In genomic region chr7:134126937-134127848, GRCh38 we compare ENCODE assay signal across 8 cellular contexts. TPM values are rescaled to one million over a fixed set of nuclear protein-coding genes. Genes with fewer than 3 reads are reported as not detected.
DNase-seq lines count a peak whose midpoint lies in the region; ATAC-seq and TF ChIP-seq lines count a peak whose summit lies in the region.

Gene LRGUK, plus strand, starts transcription at chr7:134127340. Its CDS starts 28 bp downstream, at chr7:134127368.

- DNase-seq in CD4-positive, CD25-positive, alpha-beta regulatory T cell: peak; percentile 67 to 81 (median 75)
- peak; percentile 68 for DNase-seq in NCI-H748 treated with DMSO at 0.1 percent for 48 hours (lab: John Stamatoyannopoulos, UW)
- peak; percentile 89 for DNase-seq in activated CD8-positive, alpha-beta T cell treated with anti-CD3 and anti-CD28 coated beads for 36 hours
- peak; percentile 61 for DNase-seq in effector CD8-positive, alpha-beta T cell (lab: John Stamatoyannopoulos, UW)
- DNase-seq in lung (ENCODE audit: low spot score): peak; percentile 86
- DNase-seq in stimulated activated CD4-positive, alpha-beta T cell treated with anti-CD3 and anti-CD28 coated beads, Interleukin-4, amount 100 ng/mL, for 4 hours: peak; percentile 66 to 73

- H3K4me1 ChIP-seq in CD4-positive, CD25-positive, alpha-beta regulatory T cell (ENCODE audit: control insufficient read depth, insufficient read depth, low read length, poor library complexity, severe bottlenecking): peaks cover 11% of the 10 kb centered on the region
- H3K4me1 ChIP-seq in lung (ENCODE audit: control insufficient read depth in 2 of 2, insufficient read depth in 2 of 2, low read length in 2 of 2): no peaks in the 10 kb centered on the region

- H3K27me3 ChIP-seq in CD4-positive, CD25-positive, alpha-beta regulatory T cell (ENCODE audit: control insufficient read depth, insufficient read depth, low read length): peaks cover 8% of the 10 kb centered on the region
- H3K27me3 ChIP-seq in lung (ENCODE audit: control insufficient read depth, insufficient read depth): no peaks in the 10 kb centered on the region

- peak; percentile 95 to 99 for ATAC-seq in CD4-positive, CD25-positive, alpha-beta regulatory T cell (ENCODE audit: low read depth in 2 of 2)
- peak; percentile 100 for ATAC-seq in GM19463 (IDR thresholded peaks at IDR 0.05; ENCODE audit: unreplicated experiment)
- peak; percentile 100 for ATAC-seq in HG03571 (IDR thresholded peaks at IDR 0.05; ENCODE audit: unreplicated experiment)
- peak; percentile 100 for ATAC-seq in activated CD8-positive, alpha-beta T cell treated with anti-CD3 and anti-CD28 coated beads for 36 hours
- ATAC-seq in lung (ENCODE audit: insufficient read depth, low FRiP score): peak; percentile 100

- 1 to 3% methylated on average over 45 to 46 of the region's 46 CpGs for WGBS in lung, 2 donors

- H3K4me3 ChIP-seq in CD4-positive, CD25-positive, alpha-beta regulatory T cell (ENCODE audit: low read depth, low read length): peak within 1 kb of the TSS; percentile 83
- H3K4me3 ChIP-seq in lung: peak within 1 kb of the TSS; percentile 57

- TF ChIP-seq CTCF in activated CD8-positive, alpha-beta T cell treated with anti-CD3 and anti-CD28 coated beads for 36 hours (IDR thresholded peaks at IDR 0.05): no peak
- TF ChIP-seq CTCF in lung (IDR thresholded peaks at IDR 0.05; ENCODE audit: control extremely low read depth, extremely low read depth): no peak

- H3K36me3 Mint-ChIP-seq in CD4-positive, CD25-positive, alpha-beta regulatory T cell: no peaks in the 10 kb centered on the region
- H3K36me3 Mint-ChIP-seq in activated CD8-positive, alpha-beta T cell treated with anti-CD3 and anti-CD28 coated beads for 36 hours (ENCODE audit: low read depth): no peaks in the 10 kb centered on the region

- H3K4me1 Mint-ChIP-seq in CD4-positive, CD25-positive, alpha-beta regulatory T cell: peaks cover 7 to 21% (median 14%) of the 10 kb centered on the region in 4 donors
- peaks cover 13% of the 10 kb centered on the region for H3K4me1 Mint-ChIP-seq in activated CD8-positive, alpha-beta T cell treated with anti-CD3 and anti-CD28 coated beads for 36 hours (ENCODE audit: low read depth)

- H3K9me3 ChIP-seq in CD4-positive, CD25-positive, alpha-beta regulatory T cell (ENCODE audit: control insufficient read depth in 2 of 2, low read length in 2 of 2): no peaks in the 10 kb centered on the region
- H3K9me3 ChIP-seq in lung (ENCODE audit: control insufficient read depth in 2 of 2, insufficient read depth in 1 of 2, low read length in 1 of 2): no peaks in the 10 kb centered on the region

- intact Hi-C loops in activated CD8-positive, alpha-beta T cell treated with anti-CD3 and anti-CD28 coated beads for 36 hours (cut with micrococcal nuclease): no loop called here

- H3K27ac ChIP-seq in CD4-positive, CD25-positive, alpha-beta regulatory T cell (ENCODE audit: insufficient read depth, low read length, poor library complexity, severe bottlenecking): no peak within 1 kb of the TSS
- no peak within 1 kb of the TSS for H3K27ac ChIP-seq in lung (ENCODE audit: low read depth in 1 of 2, low read length in 1 of 2)

- no peaks in the 10 kb centered on the region for H3K36me3 ChIP-seq in CD4-positive, CD25-positive, alpha-beta regulatory T cell (ENCODE audit: control insufficient read depth, insufficient read depth, low read length)
- H3K36me3 ChIP-seq in lung (ENCODE audit: control insufficient read depth in 2 of 2, insufficient read depth in 2 of 2, low read length in 2 of 2): no peaks in the 10 kb centered on the region

- peak within 1 kb of the TSS; percentile 79 to 94 (median 92) for H3K4me3 Mint-ChIP-seq in CD4-positive, CD25-positive, alpha-beta regulatory T cell
- H3K4me3 Mint-ChIP-seq in activated CD8-positive, alpha-beta T cell treated with anti-CD3 and anti-CD28 coated beads for 36 hours: peak within 1 kb of the TSS; percentile 79

- POLR2A ChIA-PET in activated CD8-positive, alpha-beta T cell treated with anti-CD3 and anti-CD28 coated beads for 36 hours (lab: Charles Lee): interaction anchor here (1.1 kb wide), 1 partner anchor 15 kb away, joined by 3 read pairs; no protein-coding TSS in a partner anchor

- CTCF ChIA-PET in activated CD8-positive, alpha-beta T cell treated with anti-CD3 and anti-CD28 coated beads for 36 hours (lab: Charles Lee): interaction anchor here (1.0 to 2.2 kb wide), 2 partner anchors 14 to 196 kb away, joined by 3 to 27 read pairs; no protein-coding TSS in a partner anchor

- peaks cover 0 to 2% (median 0%) of the 10 kb centered on the region in 7 donors for H3K9me3 Mint-ChIP-seq in CD4-positive, CD25-positive, alpha-beta regulatory T cell
- no peaks in the 10 kb centered on the region for H3K9me3 Mint-ChIP-seq in activated CD8-positive, alpha-beta T cell treated with anti-CD3 and anti-CD28 coated beads for 36 hours

- peaks cover 36% of the 10 kb centered on the region for H3K27me3 Mint-ChIP-seq in CD4-positive, CD25-positive, alpha-beta regulatory T cell
- H3K27me3 Mint-ChIP-seq in activated CD8-positive, alpha-beta T cell treated with anti-CD3 and anti-CD28 coated beads for 36 hours: peaks cover 20% of the 10 kb centered on the region

- peak within 1 kb of the TSS; percentile 25 to 32 (median 27) for H3K27ac Mint-ChIP-seq in CD4-positive, CD25-positive, alpha-beta regulatory T cell
- no peak within 1 kb of the TSS for H3K27ac Mint-ChIP-seq in activated CD8-positive, alpha-beta T cell treated with anti-CD3 and anti-CD28 coated beads for 36 hours

RNA-seq across cellular contexts. Expression of gene LRGUK, which starts in this region (rescaled TPM):
- 0.47 TPM for total RNA-seq in CD4-positive, CD25-positive, alpha-beta regulatory T cell
- polyA plus RNA-seq in CD4-positive, CD25-positive, alpha-beta regulatory T cell: not detected
- under 1 TPM in 1 of 2 experiments, not detected in 1; 0.09 TPM for total RNA-seq in activated CD8-positive, alpha-beta T cell treated with anti-CD3 and anti-CD28 coated beads for 36 hours
- 10 to 100 TPM in 1 of 2 donors, 1 to 10 TPM in 1; 4.4 to 10.4 TPM for total RNA-seq in lung
- under 1 TPM; 0.55 to 0.57 TPM for polyA plus RNA-seq in lung

Comparison
In these comparisons a context has a peak if more than half of its experiments do, and no peak if none do; other contexts are left out.
1. Peak in DNase-seq, ATAC-seq and H3K4me3 ChIP-seq in CD4-positive, CD25-positive, alpha-beta regulatory T cell; RNA of the gene not detected or under 1 TPM.
2. Peak in DNase-seq and ATAC-seq in activated CD8-positive, alpha-beta T cell treated with anti-CD3 and anti-CD28 coated beads for 36 hours; RNA of the gene not detected or under 1 TPM.